Comparison of ENCODE assay signal across 13 cellular contexts in the genomic region with DNA sequence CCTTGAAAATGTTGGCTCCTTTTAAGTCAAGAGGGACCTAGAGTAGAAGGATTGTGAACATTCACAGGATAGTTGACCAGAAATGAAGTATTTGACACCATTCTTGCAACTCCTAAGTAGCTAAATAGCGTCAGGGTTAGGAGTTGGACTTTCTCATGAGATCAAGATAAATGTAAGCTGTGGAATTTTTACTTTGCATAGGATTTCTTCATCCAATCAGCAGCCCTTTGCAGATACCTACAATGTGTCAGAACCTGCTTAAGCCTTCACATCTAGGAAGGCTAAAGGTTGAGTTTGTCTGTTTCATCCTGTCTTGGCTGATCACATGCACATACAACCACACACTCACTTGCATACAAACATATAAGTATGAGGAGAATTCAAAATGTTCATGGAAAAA. TPM values are rescaled to one million over a fixed set of nuclear protein-coding genes. Genes with fewer than 3 reads are reported as not detected.
DNase-seq lines count a peak whose midpoint lies in the region; ATAC-seq and TF ChIP-seq lines count a peak whose summit lies in the region.
"Had no signal": no experiment of that assay in that cellular context is flagged by ENCODE, and none has a peak within 500 bp of the region (broad histone marks: within the 10 kb centered on the region; RNA-seq: fewer than 3 reads in every experiment).

No MANE protein-coding gene starts in this region.

- no peak overlapping the region for H2AFZ ChIP-seq in IMR-90 (replicated peaks; ENCODE audit: low read length, poor library complexity)

- TF ChIP-seq CTCF in AG04450 (IDR thresholded peaks at IDR 0.05; ENCODE audit: low read depth, low read length) (no peak), IMR-90 (conservative IDR thresholded peaks at IDR 0.05; ENCODE audit: low read depth, low read length) (no peak), neutrophil (IDR thresholded peaks at IDR 0.05) (no peak)

- no peak overlapping the region for H2BK20ac ChIP-seq in IMR-90 (ENCODE audit: low read depth, low read length)

- H2BK5ac ChIP-seq in IMR-90 (ENCODE audit: low read depth, low read length, poor library complexity, severe bottlenecking), result peak overlapping the region; percentile 43

- intact Hi-C loops in IMR-90 (cut with micrococcal nuclease), result no loop called here

- CTCF ChIA-PET in AG04450 (lab: Charles Lee), result no interaction called here
- CTCF ChIA-PET in IMR-90 (lab: Yijun Ruan, JAX), result no interaction called here

- peak overlapping the region in 1 of 2 experiments; percentile 4; a peak in 1 of 4 replicates for H4K8ac ChIP-seq in IMR-90 (ENCODE audit: low read depth in 2 of 2, low read length in 2 of 2)

- ATAC-seq in IMR-90 (ENCODE audit: low read depth) (no peak), HG03135 (IDR thresholded peaks at IDR 0.05; ENCODE audit: unreplicated experiment) (no peak), GM18502 (IDR thresholded peaks at IDR 0.05; ENCODE audit: poor library complexity, unreplicated experiment) (no peak), HG02678 (IDR thresholded peaks at IDR 0.05; ENCODE audit: unreplicated experiment) (no peak)
- ATAC-seq: activated CD4-positive, CD25-positive, alpha-beta regulatory T cell treated with anti-CD3 and anti-CD28 coated beads, Interleukin-2, amount 50 U/mL, for 24 hours had no signal

- POLR2A ChIA-PET in AG04450 (lab: Yijun Ruan, JAX) (interaction anchor here (0.7 kb wide), 1 partner anchor 245 kb away, joined by 3 read pairs; no protein-coding TSS in a partner anchor), IMR-90 (lab: Charles Lee; ENCODE audit: unreplicated experiment) (no interaction called here)

- WGBS in IMR-90 (ENCODE audit: extremely low coverage in 2 of 2, insufficient read length in 1 of 2), 2 experiments, result no CpG with 5 or more reads among the region's 1 CpG

- H2BK120ac ChIP-seq in IMR-90 (ENCODE audit: low read depth, low read length), result 0 out of 2 replicates have a peak overlapping the region, but pooled peaks have one; percentile 54

- no peak overlapping the region for H3K56ac ChIP-seq in IMR-90 (ENCODE audit: extremely low read depth, insufficient read depth, low read length)

- dilution Hi-C loops in IMR-90 (cut with HindIII; ENCODE audit: low sequenced_read_pairs, unreplicated experiment), result no loop called here

- DNase-seq in AG04450 (ENCODE audit: low read depth, low spot score) (no peak), IMR-90 (no peak), adipocyte (ENCODE audit: low read depth) (no peak), COLO829 (ENCODE audit: low spot score) (no peak)
- DNase-seq: aorta, colonic mucosa, NCI-H146, SHP77 had no signal

- H3K4me1 ChIP-seq in IMR-90 (ENCODE audit: control insufficient read depth, insufficient read depth, low read length) (peaks cover 33% of the 10 kb centered on the region), adipocyte (ENCODE audit: control insufficient read depth, insufficient read depth, low read length) (peaks cover 94% of the 10 kb centered on the region), neutrophil (ENCODE audit: control insufficient read depth in 1 of 2, insufficient read depth in 1 of 2, low read depth in 1 of 2, low read length in 1 of 2) (peaks cover 82 to 98% of the 10 kb centered on the region in 2 experiments)

- H4K20me1 ChIP-seq in IMR-90 (ENCODE audit: insufficient read depth, low read length), result peaks cover 90% of the 10 kb centered on the region

- 0 out of 3 replicates have a peak overlapping the region, but pooled peaks have one; percentile 4 for H2BK15ac ChIP-seq in IMR-90 (ENCODE audit: low read depth, low read length)

- BruUV-seq in IMR-90 (replicated peaks; lab: Mats Ljungman, UMichigan), result no TSS peak

- H3K9me3 ChIP-seq in AG04450 (ENCODE audit: control insufficient read depth, insufficient read depth, low read length) (no peaks in the 10 kb centered on the region), IMR-90 (ENCODE audit: control insufficient read depth, insufficient read depth, low read length) (no peaks in the 10 kb centered on the region), adipocyte (ENCODE audit: control insufficient read depth, low read length) (no peaks in the 10 kb centered on the region), neutrophil (no peaks in the 10 kb centered on the region)
- H3K9me3 ChIP-seq: colonic mucosa had no signal

- H4K5ac ChIP-seq in IMR-90 (ENCODE audit: low read depth, low read length), result no peak overlapping the region

- H3K27me3 ChIP-seq in AG04450 (ENCODE audit: control insufficient read depth, insufficient read depth, low read length) (no peaks in the 10 kb centered on the region), IMR-90 (ENCODE audit: control insufficient read depth, insufficient read depth, low read length) (no peaks in the 10 kb centered on the region), adipocyte (replicated peaks; ENCODE audit: control insufficient read depth, insufficient read depth, low read length) (no peaks in the 10 kb centered on the region), neutrophil (no peaks in the 10 kb centered on the region)
- H3K27me3 ChIP-seq: colonic mucosa had no signal

- H2AK5ac ChIP-seq in IMR-90 (ENCODE audit: low read depth, low read length), result no peak overlapping the region

- H3K36me3 ChIP-seq in IMR-90 (ENCODE audit: control insufficient read depth, insufficient read depth, low read length) (peaks cover 22% of the 10 kb centered on the region), adipocyte (ENCODE audit: control insufficient read depth, insufficient read depth, low read length, severe bottlenecking) (no peaks in the 10 kb centered on the region), neutrophil (no peaks in the 10 kb centered on the region)
- H3K36me3 ChIP-seq: colonic mucosa had no signal

- 0 out of 2 replicates have a peak overlapping the region, but pooled peaks have one; percentile 44 for H3K14ac ChIP-seq in IMR-90 (replicated peaks; ENCODE audit: low read depth, low read length)

- H3K27ac ChIP-seq in AG04450 (ENCODE audit: low read depth, low read length) (peak overlapping the region; percentile 3), IMR-90 (ENCODE audit: insufficient read depth, low read length) (no peak overlapping the region; the same call in 1 of the 2 replicates), neutrophil (peak overlapping the region; percentile 54)
- H3K27ac ChIP-seq: colonic mucosa had no signal

- no peak for TF ChIP-seq RAD21 in IMR-90 (IDR thresholded peaks at IDR 0.05; ENCODE audit: low read length)

- H3K9me1 ChIP-seq in IMR-90 (ENCODE audit: insufficient read depth, low read length), result peaks cover 48% of the 10 kb centered on the region

- H3K4ac ChIP-seq in IMR-90 (ENCODE audit: low read depth, low read length), result no peak overlapping the region

- H3K79me1 ChIP-seq in IMR-90 (ENCODE audit: low read depth in 1 of 2, low read length in 2 of 2), result peaks cover 5 to 78% of the 10 kb centered on the region in 2 experiments

- no peak overlapping the region for H3K4me2 ChIP-seq in IMR-90 (ENCODE audit: low read depth, low read length)

- H3K23ac ChIP-seq in IMR-90 (ENCODE audit: low read depth, low read length), result no peak overlapping the region; the same call in 1 of the 2 replicates

- H3K4me3 ChIP-seq in AG04450 (ENCODE audit: low read depth, low read length) (no peak overlapping the region), IMR-90 (ENCODE audit: insufficient read depth, low read depth, low read length) (no peak overlapping the region), adipocyte (ENCODE audit: low read length) (peak overlapping the region; percentile 15), neutrophil (ENCODE audit: low read depth in 1 of 2, low read length in 1 of 2) (no peak overlapping the region)
- H3K4me3 ChIP-seq: colonic mucosa had no signal

- TF ChIP-seq POLR2A in IMR-90 (IDR thresholded peaks at IDR 0.05; ENCODE audit: low read depth, low read length), result no peak

- H3K18ac ChIP-seq in IMR-90 (ENCODE audit: low read depth, low read length), result no peak overlapping the region; the same call in 1 of the 2 replicates

- in situ Hi-C loops in IMR-90 (cut with MboI; ENCODE audit: low sequenced_read_pairs), result loop anchor here (25.0 kb wide), 1 partner anchor 584 kb away; no protein-coding TSS in a partner anchor

- no peak overlapping the region for H2AK9ac ChIP-seq in IMR-90 (replicated peaks; ENCODE audit: low read depth, low read length, poor library complexity)

- H4K91ac ChIP-seq in IMR-90 (ENCODE audit: insufficient read depth, low read depth, low read length), result no peak overlapping the region

- H3K9ac ChIP-seq in IMR-90 (ENCODE audit: low read depth, low read length) (no peak overlapping the region), adipocyte (ENCODE audit: low read length) (peak overlapping the region; percentile 85)

TF ChIP-seq in IMR-90, 13 proteins besides CTCF, POLR2A, EP300 and RAD21 (continues in another document):
- no peak for TF ChIP-seq MAFK (IDR thresholded peaks at IDR 0.05; ENCODE audit: low read depth, low read length)
- no peak for TF ChIP-seq USF2 (IDR thresholded peaks at IDR 0.05; ENCODE audit: low read depth, low read length)
- no peak for TF ChIP-seq MXI1 (IDR thresholded peaks at IDR 0.05; ENCODE audit: borderline replicate concordance, low read depth, low read length)
- no peak for TF ChIP-seq BHLHE40 (IDR thresholded peaks at IDR 0.05; ENCODE audit: low read depth, low read length)
- TF ChIP-seq, protein P1, sequence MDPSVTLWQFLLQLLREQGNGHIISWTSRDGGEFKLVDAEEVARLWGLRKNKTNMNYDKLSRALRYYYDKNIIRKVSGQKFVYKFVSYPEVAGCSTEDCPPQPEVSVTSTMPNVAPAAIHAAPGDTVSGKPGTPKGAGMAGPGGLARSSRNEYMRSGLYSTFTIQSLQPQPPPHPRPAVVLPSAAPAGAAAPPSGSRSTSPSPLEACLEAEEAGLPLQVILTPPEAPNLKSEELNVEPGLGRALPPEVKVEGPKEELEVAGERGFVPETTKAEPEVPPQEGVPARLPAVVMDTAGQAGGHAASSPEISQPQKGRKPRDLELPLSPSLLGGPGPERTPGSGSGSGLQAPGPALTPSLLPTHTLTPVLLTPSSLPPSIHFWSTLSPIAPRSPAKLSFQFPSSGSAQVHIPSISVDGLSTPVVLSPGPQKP (IDR thresholded peaks at IDR 0.05; ENCODE audit: borderline replicate concordance, low read depth, low read length), result no peak
- TF ChIP-seq NFE2L2 (IDR thresholded peaks at IDR 0.05; ENCODE audit: low read depth, low read length), result no peak
- no peak for TF ChIP-seq RCOR1 (IDR thresholded peaks at IDR 0.05; ENCODE audit: insufficient replicate concordance, low read length)

RNA-seq across cellular contexts. Expression of gene CD44, which starts 32.3 kb away (rescaled TPM):
- 1,799 and 1,817 TPM in 2 replicates for polyA plus RNA-seq in AG04450 (2011; rRNA removed)
- 2,797 and 2,845 TPM in 2 replicates for polyA minus RNA-seq in AG04450 (2011; rRNA and poly(A)+ RNA removed)
- 341 and 357 TPM in 2 replicates for total RNA-seq in IMR-90 (2012; rRNA removed)
- polyA plus RNA-seq in IMR-90 (2012; rRNA removed), result 947 and 1,094 TPM in 2 replicates
- 502 and 1,091 TPM in 2 replicates for polyA plus RNA-seq in IMR-90 (2012; cell fraction: cytosol; rRNA removed)
- polyA plus RNA-seq in IMR-90 (2012; cell fraction: nucleus; rRNA removed; ENCODE audit: low replicate concordance), result 461 and 652 TPM in 2 replicates
